8 cellular contexts compared by ENCODE assay signal in the genomic region with DNA sequence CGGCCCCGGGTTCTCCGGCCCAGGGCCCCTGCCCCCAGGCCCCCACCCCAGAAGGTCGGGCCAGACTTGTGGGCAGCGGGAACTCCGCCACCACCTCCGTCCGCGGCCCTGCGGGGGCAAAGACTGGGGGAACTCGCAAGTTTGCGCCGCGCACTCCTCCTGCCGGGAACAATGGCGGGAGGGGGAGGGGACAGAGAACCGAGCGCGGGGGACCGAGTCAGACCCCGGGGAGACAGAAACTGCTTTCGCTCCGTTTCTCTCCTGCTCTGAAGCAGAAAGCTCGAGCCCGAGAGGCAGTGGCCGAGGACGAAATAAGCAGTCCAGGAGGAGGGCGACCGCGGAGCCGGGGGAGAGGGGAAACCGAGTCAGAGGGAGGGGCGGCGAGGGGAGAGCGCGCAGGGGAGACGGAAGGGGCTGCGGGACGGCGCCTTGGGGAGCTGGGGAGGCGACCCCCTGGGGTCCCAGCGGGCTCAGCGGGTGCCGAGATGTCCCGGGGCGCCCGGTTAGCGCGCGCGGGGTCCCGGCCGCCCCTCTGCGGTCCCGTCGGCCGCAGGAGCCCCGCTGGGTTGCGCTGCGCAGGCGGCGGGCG. TPM values are rescaled to one million over a fixed set of nuclear protein-coding genes. Genes with fewer than 3 reads are reported as not detected.
DNase-seq lines count a peak whose midpoint lies in the region; ATAC-seq and TF ChIP-seq lines count a peak whose summit lies in the region.

No MANE protein-coding gene starts in this region.

- H3K27me3 Mint-ChIP-seq in progenitor cell of endocrine pancreas: peaks cover 7% of the 10 kb centered on the region

- peak; percentile 63 for DNase-seq in NCI-H82 (lab: John Stamatoyannopoulos, UW)
- DNase-seq in NCI-H82 treated with DMSO at 0.1 percent for 48 hours (lab: John Stamatoyannopoulos, UW; ENCODE audit: unreplicated experiment): no peak
- DNase-seq in activated CD8-positive, alpha-beta memory T cell treated with anti-CD3 and anti-CD28 coated beads, Interleukin-2, amount 50 U/mL, for 4 hours: peak; percentile 36
- DNase-seq in foreskin keratinocyte: no peak
- peak; percentile 37 for DNase-seq in progenitor cell of endocrine pancreas (ENCODE audit: low spot score, unreplicated experiment)
- DNase-seq in NCI-H1436 (lab: John Stamatoyannopoulos, UW): no peak
- DNase-seq in NCI-H2107 treated with DMSO at 0.1 percent for 48 hours (lab: John Stamatoyannopoulos, UW; ENCODE audit: unreplicated experiment): no peak

- ATAC-seq in foreskin keratinocyte: no peak
- ATAC-seq in GM21447 (IDR thresholded peaks at IDR 0.05; ENCODE audit: unreplicated experiment): no peak

- no peaks in the 10 kb centered on the region for H3K9me3 Mint-ChIP-seq in progenitor cell of endocrine pancreas (ENCODE audit: low read depth)

- no peaks in the 10 kb centered on the region for H3K4me1 Mint-ChIP-seq in progenitor cell of endocrine pancreas (ENCODE audit: low read depth)

- H3K27me3 ChIP-seq in foreskin keratinocyte: no peaks in the 10 kb centered on the region

- no peaks in the 10 kb centered on the region for H3K36me3 Mint-ChIP-seq in progenitor cell of endocrine pancreas (ENCODE audit: insufficient read depth)

- peak overlapping the region; percentile 43 for H3K27ac ChIP-seq in foreskin keratinocyte

- no peak for TF ChIP-seq CTCF in foreskin keratinocyte (conservative IDR thresholded peaks at IDR 0.05)
- TF ChIP-seq CTCF in progenitor cell of endocrine pancreas (IDR thresholded peaks at IDR 0.05; ENCODE audit: unreplicated experiment): no peak

- peak overlapping the region; percentile 83 for H3K4me3 Mint-ChIP-seq in progenitor cell of endocrine pancreas (ENCODE audit: low read depth)

- peak overlapping the region; percentile 71 for H3K27ac Mint-ChIP-seq in progenitor cell of endocrine pancreas

- peaks cover 5% of the 10 kb centered on the region for H3K4me1 ChIP-seq in foreskin keratinocyte

RNA-seq across cellular contexts. Expression of gene TP53I11, which starts 0.6 kb away (rescaled TPM):
- total RNA-seq in foreskin keratinocyte: 28.9 and 38.4 TPM in 2 replicates
- 32.0 and 45.3 TPM in 2 replicates for polyA plus RNA-seq in foreskin keratinocyte
- total RNA-seq in progenitor cell of endocrine pancreas: 71.8 and 82.8 TPM in 2 replicates

Comparison
In these comparisons a context has a peak if more than half of its experiments do, and no peak if none do; other contexts are left out.
1. DNase-seq: peak in NCI-H82 (single experiment), activated CD8-positive, alpha-beta memory T cell treated with anti-CD3 and anti-CD28 coated beads, Interleukin-2, amount 50 U/mL, for 4 hours (single experiment) and progenitor cell of endocrine pancreas (single experiment); none in NCI-H82 treated with DMSO at 0.1 percent for 48 hours (single experiment), foreskin keratinocyte (0 of 2), NCI-H1436 (single experiment) and NCI-H2107 treated with DMSO at 0.1 percent for 48 hours (single experiment).